In genomic region chr18:13463526-13463925, GRCh38 we compare ENCODE assay signal across 15 cellular contexts.
DNase-seq lines count a peak whose midpoint lies in the region; ATAC-seq and TF ChIP-seq lines count a peak whose summit lies in the region.
"Had no signal": no experiment of that assay in that cellular context is flagged by ENCODE, and none has a peak within 500 bp of the region (broad histone marks: within the 10 kb centered on the region; RNA-seq: fewer than 3 reads in every experiment).

No MANE protein-coding gene starts in this region.

- ATAC-seq in activated CD8-positive, alpha-beta memory T cell treated with anti-CD3 and anti-CD28 coated beads, Interleukin-2, amount 10 ng/mL, durations not matched to agents 7 days and 5 days, result no peak
- ATAC-seq in T-helper 17 cell, result no peak
- no peak for ATAC-seq in central memory CD8-positive, alpha-beta T cell (replicated peaks; ENCODE audit: extremely low read depth, poor library complexity, severe bottlenecking)
- no peak for ATAC-seq in HG03039 (IDR thresholded peaks at IDR 0.05; ENCODE audit: unreplicated experiment)
- ATAC-seq: left lobe of liver had no signal

- H3K27ac Mint-ChIP-seq in activated CD8-positive, alpha-beta memory T cell treated with anti-CD3 and anti-CD28 coated beads, Interleukin-2, amount 10 ng/mL, durations not matched to agents 7 days and 5 days, result peak overlapping the region; percentile 3
- H3K27ac Mint-ChIP-seq in T-helper 17 cell, result peak overlapping the region; percentile 95
- peak overlapping the region; percentile 92 for H3K27ac Mint-ChIP-seq in central memory CD8-positive, alpha-beta T cell (ENCODE audit: low read depth)
- H3K27ac Mint-ChIP-seq: dendritic cell treated with granulocyte-macrophage colony-stimulating factor and Interleukin-4, amounts not matched to agents 40 ng/mL and 50 ng/mL, for 4 days; H9 had no signal

- peaks cover 10% of the 10 kb centered on the region for H3K9me3 Mint-ChIP-seq in activated CD8-positive, alpha-beta memory T cell treated with anti-CD3 and anti-CD28 coated beads, Interleukin-2, amount 10 ng/mL, durations not matched to agents 7 days and 5 days (ENCODE audit: low read depth)
- H3K9me3 Mint-ChIP-seq in central memory CD8-positive, alpha-beta T cell, result peaks cover 6% of the 10 kb centered on the region

- CTCF ChIA-PET in activated CD8-positive, alpha-beta memory T cell treated with anti-CD3 and anti-CD28 coated beads, Interleukin-2, amount 10 ng/mL, durations not matched to agents 7 days and 5 days (lab: Charles Lee), result interaction anchor here (0.8 to 1.6 kb wide), 3 partner anchors 19 to 90 kb away, joined by 3 read pairs; no protein-coding TSS in a partner anchor

- H3K36me3 Mint-ChIP-seq in activated CD8-positive, alpha-beta memory T cell treated with anti-CD3 and anti-CD28 coated beads, Interleukin-2, amount 10 ng/mL, durations not matched to agents 7 days and 5 days, result peaks cover 23% of the 10 kb centered on the region
- H3K36me3 Mint-ChIP-seq in T-helper 17 cell (ENCODE audit: low read depth), result no peaks in the 10 kb centered on the region
- peaks cover 4% of the 10 kb centered on the region for H3K36me3 Mint-ChIP-seq in central memory CD8-positive, alpha-beta T cell (ENCODE audit: insufficient read depth)

- no peak for DNase-seq in activated CD8-positive, alpha-beta memory T cell treated with anti-CD3 and anti-CD28 coated beads, Interleukin-2, amount 10 ng/mL, durations not matched to agents 7 days and 5 days
- DNase-seq in activated CD8-positive, alpha-beta memory T cell treated with anti-CD3 and anti-CD28 coated beads for 24 hours, result no peak
- no peak for DNase-seq in T-helper 17 cell
- DNase-seq in central memory CD8-positive, alpha-beta T cell (ENCODE audit: low spot score in 2 of 2), result no peak
- DNase-seq in stimulated activated CD4-positive, alpha-beta T cell treated with anti-CD3 and anti-CD28 coated beads, Interleukin-4, amount 100 ng/mL, for 1 hour, result peak; percentile 26
- DNase-seq in GM20000 (ENCODE audit: low spot score), result no peak
- no peak for DNase-seq in pons (ENCODE audit: low spot score)
- DNase-seq: DMS79 treated with DMSO at 0.1 percent for 48 hours, H9, NCI-H146, NCI-H526 treated with DMSO at 0.1 percent for 48 hours, tibial artery had no signal

- H3K27me3 Mint-ChIP-seq in activated CD8-positive, alpha-beta memory T cell treated with anti-CD3 and anti-CD28 coated beads, Interleukin-2, amount 10 ng/mL, durations not matched to agents 7 days and 5 days, result no peaks in the 10 kb centered on the region
- no peaks in the 10 kb centered on the region for H3K27me3 Mint-ChIP-seq in T-helper 17 cell
- no peaks in the 10 kb centered on the region for H3K27me3 Mint-ChIP-seq in central memory CD8-positive, alpha-beta T cell
- H3K27me3 Mint-ChIP-seq: dendritic cell treated with granulocyte-macrophage colony-stimulating factor and Interleukin-4, amounts not matched to agents 40 ng/mL and 50 ng/mL, for 4 days had no signal

- no peak overlapping the region for H3K4me3 Mint-ChIP-seq in activated CD8-positive, alpha-beta memory T cell treated with anti-CD3 and anti-CD28 coated beads, Interleukin-2, amount 10 ng/mL, durations not matched to agents 7 days and 5 days
- H3K4me3 Mint-ChIP-seq in T-helper 17 cell, result peak overlapping the region; percentile 49
- peak overlapping the region; percentile 88 for H3K4me3 Mint-ChIP-seq in central memory CD8-positive, alpha-beta T cell
- H3K4me3 Mint-ChIP-seq: dendritic cell treated with granulocyte-macrophage colony-stimulating factor and Interleukin-4, amounts not matched to agents 40 ng/mL and 50 ng/mL, for 4 days; H9 had no signal

- TF ChIP-seq CTCF in GM20000 (IDR thresholded peaks at IDR 0.05; ENCODE audit: extremely low read depth, missing control alignments), result no peak

- H3K4me1 Mint-ChIP-seq in activated CD8-positive, alpha-beta memory T cell treated with anti-CD3 and anti-CD28 coated beads, Interleukin-2, amount 10 ng/mL, durations not matched to agents 7 days and 5 days, result peaks cover 44% of the 10 kb centered on the region
- H3K4me1 Mint-ChIP-seq in T-helper 17 cell, result peaks cover 35% of the 10 kb centered on the region
- H3K4me1 Mint-ChIP-seq in central memory CD8-positive, alpha-beta T cell, result peaks cover 56% of the 10 kb centered on the region

- H3K9me3 ChIP-seq in T-helper 17 cell (ENCODE audit: control insufficient read depth, low read length, poor library complexity, severe bottlenecking), result no peaks in the 10 kb centered on the region
- H3K9me3 ChIP-seq: tibial artery had no signal

Comparison
In these comparisons a context has a peak if more than half of its experiments do, and no peak if none do; other contexts are left out.
1. H3K27ac Mint-ChIP-seq: peak in every context shown above with its lines; median percentile 95 in T-helper 17 cell; 92 in central memory CD8-positive, alpha-beta T cell; 3 in activated CD8-positive, alpha-beta memory T cell treated with anti-CD3 and anti-CD28 coated beads, Interleukin-2, amount 10 ng/mL, durations not matched to agents 7 days and 5 days.